ENCODE assay signal across 8 cellular contexts in genomic region chr9:69121155-69122085, GRCh38. TPM values are rescaled to one million over a fixed set of nuclear protein-coding genes. Genes with fewer than 3 reads are reported as not detected.
DNase-seq lines count a peak whose midpoint lies in the region; ATAC-seq and TF ChIP-seq lines count a peak whose summit lies in the region.

No MANE protein-coding gene starts in this region.

- peak overlapping the region; percentile 90 for H3K4me3 ChIP-seq in endodermal cell (ENCODE audit: low read length)
- peak overlapping the region; percentile 94 to 95 for H3K4me3 ChIP-seq in stomach smooth muscle (ENCODE audit: low read length in 2 of 2)

- H3K9me3 Mint-ChIP-seq in activated CD4-positive, alpha-beta T cell treated with anti-CD3 and anti-CD28 coated beads for 36 hours (ENCODE audit: low read depth) = no peaks in the 10 kb centered on the region
- H3K9me3 Mint-ChIP-seq in endodermal cell (no peaks in the 10 kb centered on the region), mesothelial cell of epicardium (no peaks in the 10 kb centered on the region)

- POLR2A ChIA-PET in activated CD4-positive, alpha-beta T cell treated with anti-CD3 and anti-CD28 coated beads for 36 hours (lab: Charles Lee) = no interaction called here

- H3K36me3 ChIP-seq in endodermal cell (ENCODE audit: control insufficient read depth, insufficient read depth, low read length) (no peaks in the 10 kb centered on the region), stomach smooth muscle (ENCODE audit: control insufficient read depth in 2 of 2, insufficient read depth in 2 of 2, low read length in 2 of 2) (no peaks in the 10 kb centered on the region)

- H3K36me3 Mint-ChIP-seq in activated CD4-positive, alpha-beta T cell treated with anti-CD3 and anti-CD28 coated beads for 36 hours (ENCODE audit: low read depth) = peaks cover 1% of the 10 kb centered on the region
- no peaks in the 10 kb centered on the region for H3K36me3 Mint-ChIP-seq in endodermal cell (ENCODE audit: low read depth)
- no peaks in the 10 kb centered on the region for H3K36me3 Mint-ChIP-seq in mesothelial cell of epicardium

- H3K27ac ChIP-seq in endodermal cell (ENCODE audit: low read depth, low read length) (peak overlapping the region; percentile 71), stomach smooth muscle (ENCODE audit: low read length) (peak overlapping the region; percentile 46)

- peak; percentile 57 for ATAC-seq in HG02571 (IDR thresholded peaks at IDR 0.05; ENCODE audit: unreplicated experiment)
- peak; percentile 67 for ATAC-seq in activated CD4-positive, alpha-beta T cell treated with anti-CD3 and anti-CD28 coated beads for 36 hours

- TF ChIP-seq CTCF in endodermal cell (conservative IDR thresholded peaks at IDR 0.05) (peak; percentile 32), mesothelial cell of epicardium (IDR thresholded peaks at IDR 0.05; ENCODE audit: unreplicated experiment) (no peak)

- peaks cover 16% of the 10 kb centered on the region for H3K4me1 Mint-ChIP-seq in activated CD4-positive, alpha-beta T cell treated with anti-CD3 and anti-CD28 coated beads for 36 hours
- H3K4me1 Mint-ChIP-seq in endodermal cell (peaks cover 15% of the 10 kb centered on the region), mesothelial cell of epicardium (peaks cover 26% of the 10 kb centered on the region)

- 0% methylated on average over 32 to 87 of the region's 87 CpGs for WGBS in endodermal cell (ENCODE audit: insufficient coverage in 1 of 2, insufficient read length in 1 of 2), 2 experiments

- H3K9me3 ChIP-seq in endodermal cell (ENCODE audit: control insufficient read depth, low read length) (no peaks in the 10 kb centered on the region), stomach smooth muscle (ENCODE audit: control insufficient read depth in 2 of 2, low read length in 2 of 2) (no peaks in the 10 kb centered on the region)

- H3K9ac ChIP-seq in endodermal cell (ENCODE audit: extremely low read depth, low read length, poor library complexity, severe bottlenecking) (peak overlapping the region; percentile 64), stomach smooth muscle (ENCODE audit: low read length in 2 of 2) (peak overlapping the region; percentile 75 to 80)

- H3K27me3 Mint-ChIP-seq in activated CD4-positive, alpha-beta T cell treated with anti-CD3 and anti-CD28 coated beads for 36 hours = peaks cover 2% of the 10 kb centered on the region
- H3K27me3 Mint-ChIP-seq in endodermal cell (ENCODE audit: insufficient read depth) (peaks cover 6% of the 10 kb centered on the region), mesothelial cell of epicardium (ENCODE audit: low read depth) (peaks cover 12% of the 10 kb centered on the region)

- DNase-seq in SIG-M5 treated with dmso at 0.1 percent for 504 hours (lab: John Stamatoyannopoulos, UW; ENCODE audit: unreplicated experiment) (peak; percentile 34), SIG-M5 (lab: John Stamatoyannopoulos, UW) (no peak), NCI-H1105 (lab: John Stamatoyannopoulos, UW) (peak; percentile 79), endodermal cell (peak; percentile 90), mesothelial cell of epicardium (ENCODE audit: low spot score in 2 of 2, unreplicated experiment in 2 of 2) (peak in 1 of 2 experiments; percentile 64)
- peak; percentile 56 for DNase-seq in activated CD4-positive, alpha-beta T cell treated with anti-CD3 and anti-CD28 coated beads for 36 hours

- H3K27me3 ChIP-seq in endodermal cell (ENCODE audit: control insufficient read depth, insufficient read depth, low read length, poor library complexity, severe bottlenecking) (no peaks in the 10 kb centered on the region), stomach smooth muscle (ENCODE audit: control insufficient read depth in 1 of 2, insufficient read depth in 2 of 2, low read length in 2 of 2) (no peaks in the 10 kb centered on the region)

- H3K4me1 ChIP-seq in endodermal cell (ENCODE audit: control insufficient read depth, insufficient read depth, low read length) (no peaks in the 10 kb centered on the region), stomach smooth muscle (ENCODE audit: control insufficient read depth, insufficient read depth, low read length) (peaks cover 10% of the 10 kb centered on the region)

- CTCF ChIA-PET in activated CD4-positive, alpha-beta T cell treated with anti-CD3 and anti-CD28 coated beads for 36 hours (lab: Charles Lee) = interaction anchor here (0.5 to 1.4 kb wide), 8 partner anchors 9 to 76 kb away, joined by 3 to 5 read pairs (median 3); no protein-coding TSS in a partner anchor

- H3K4me3 Mint-ChIP-seq in activated CD4-positive, alpha-beta T cell treated with anti-CD3 and anti-CD28 coated beads for 36 hours = peak overlapping the region; percentile 77
- H3K4me3 Mint-ChIP-seq in endodermal cell (peak overlapping the region; percentile 86), mesothelial cell of epicardium (peak overlapping the region; percentile 91)

- intact Hi-C loops in activated CD4-positive, alpha-beta T cell treated with anti-CD3 and anti-CD28 coated beads for 36 hours (cut with DNase I, micrococcal nuclease) = loop anchor here (1.0 to 5.0 kb wide), 4 partner anchors 10 to 84 kb away; partner anchors contain the start of genes FXN (in 1 of the 2) and TJP2 (in 1 of the 2)

- H3K27ac Mint-ChIP-seq in activated CD4-positive, alpha-beta T cell treated with anti-CD3 and anti-CD28 coated beads for 36 hours = peak overlapping the region; percentile 52
- H3K27ac Mint-ChIP-seq in endodermal cell (peak overlapping the region; percentile 95), mesothelial cell of epicardium (peak overlapping the region; percentile 98)

RNA-seq across cellular contexts. Expression of gene TJP2, which starts 52.7 kb away (rescaled TPM):
- total RNA-seq in activated CD4-positive, alpha-beta T cell treated with anti-CD3 and anti-CD28 coated beads for 36 hours = 10 to 100 TPM in 1 of 2 experiments, 1 to 10 TPM in 1; 8.4 to 10.0 TPM
- total RNA-seq in endodermal cell (10 to 100 TPM; 45.1 to 53.0 TPM), mesothelial cell of epicardium (56.5 to 58.0 TPM (median 57.9 TPM) in 3 replicates)
- polyA plus RNA-seq in endodermal cell (2013, experiment 1 of 2) = 25.6 TPM
- polyA plus RNA-seq in endodermal cell (2013, experiment 2 of 2) = 21.9 TPM
